In genomic region chr16:14013571-14014283, GRCh38 we compare ENCODE assay signal across 10 cellular contexts. TPM values are rescaled to one million over a fixed set of nuclear protein-coding genes. Genes with fewer than 3 reads are reported as not detected.
A peak's percentile ranks its signal among the peaks of the same experiment; 100 is the strongest.
DNase-seq lines count a peak whose midpoint lies in the region; ATAC-seq and TF ChIP-seq lines count a peak whose summit lies in the region.
"Had no signal": no experiment of that assay in that cellular context is flagged by ENCODE, and none has a peak within 500 bp of the region (broad histone marks: within the 10 kb centered on the region; RNA-seq: fewer than 3 reads in every experiment).

No MANE protein-coding gene starts in this region.

- no peaks in the 10 kb centered on the region for H3K36me3 Mint-ChIP-seq in activated naive CD4-positive, alpha-beta T cell treated with anti-CD3 and anti-CD28 coated beads, Interleukin-2, amount 10 ng/mL, durations not matched to agents 7 days and 5 days
- H3K36me3 Mint-ChIP-seq: memory B cell had no signal

- POLR2A ChIA-PET in GM10248 (lab: Yijun Ruan, JAX), result no interaction called here

- no peaks in the 10 kb centered on the region for H3K9me3 Mint-ChIP-seq in activated naive CD4-positive, alpha-beta T cell treated with anti-CD3 and anti-CD28 coated beads, Interleukin-2, amount 10 ng/mL, durations not matched to agents 7 days and 5 days
- H3K9me3 Mint-ChIP-seq: memory B cell had no signal

- DNase-seq in COLO829 (ENCODE audit: low spot score) (peak; percentile 53), NCI-H2227 (lab: John Stamatoyannopoulos, UW; ENCODE audit: unreplicated experiment) (peak; percentile 78), dorsolateral prefrontal cortex (no peak), myocyte (ENCODE audit: low read depth) (peak; percentile 89), GM10248 (ENCODE audit: extremely low spot score) (no peak)
- DNase-seq in stimulated activated CD4-positive, alpha-beta T cell treated with anti-CD3 and anti-CD28 coated beads, Interleukin-2, amount 100 ng/mL, for 48 hours, result no peak
- no peak for DNase-seq in activated naive CD4-positive, alpha-beta T cell treated with anti-CD3 and anti-CD28 coated beads, Interleukin-2, amount 10 ng/mL, durations not matched to agents 7 days and 5 days

- no peak for ATAC-seq in HG03175 (IDR thresholded peaks at IDR 0.05; ENCODE audit: unreplicated experiment)

- intact Hi-C loops in dorsolateral prefrontal cortex (cut with DNase I), result no loop called here

- H3K27me3 ChIP-seq in dorsolateral prefrontal cortex, result peaks cover 0 to 4% (median 0%) of the 10 kb centered on the region in 45 donors
- H3K27me3 ChIP-seq: SJSA1 had no signal

- no peak for TF ChIP-seq CTCF in dorsolateral prefrontal cortex (IDR thresholded peaks at IDR 0.05 in 54 of 56, conservative IDR thresholded peaks at IDR 0.05 in 2 of 56; ENCODE audit: low read depth in 1 of 56, partially characterized antibody in 56 of 56)
- TF ChIP-seq CTCF in GM10248 (IDR thresholded peaks at IDR 0.05; ENCODE audit: control extremely low read depth, extremely low read depth, low read depth, missing control alignments), result no peak

- CTCF ChIA-PET in activated naive CD4-positive, alpha-beta T cell treated with anti-CD3 and anti-CD28 coated beads, Interleukin-2, amount 10 ng/mL, durations not matched to agents 7 days and 5 days (lab: Charles Lee), result no interaction called here
- CTCF ChIA-PET in GM10248 (lab: Yijun Ruan, JAX), result interaction anchor here (1.3 kb wide), 1 partner anchor 22 kb away, joined by 4 read pairs; no protein-coding TSS in a partner anchor

- no peak overlapping the region for H3K4me3 Mint-ChIP-seq in activated naive CD4-positive, alpha-beta T cell treated with anti-CD3 and anti-CD28 coated beads, Interleukin-2, amount 10 ng/mL, durations not matched to agents 7 days and 5 days
- H3K4me3 Mint-ChIP-seq: memory B cell had no signal

- H3K27ac Mint-ChIP-seq in activated naive CD4-positive, alpha-beta T cell treated with anti-CD3 and anti-CD28 coated beads, Interleukin-2, amount 10 ng/mL, durations not matched to agents 7 days and 5 days, result no peak overlapping the region
- H3K27ac Mint-ChIP-seq: memory B cell had no signal

- H3K4me3 ChIP-seq in dorsolateral prefrontal cortex, result peak overlapping the region in 1 of 59 donors; percentile 26
- H3K4me3 ChIP-seq: SJSA1 had no signal

- H3K4me1 Mint-ChIP-seq in activated naive CD4-positive, alpha-beta T cell treated with anti-CD3 and anti-CD28 coated beads, Interleukin-2, amount 10 ng/mL, durations not matched to agents 7 days and 5 days, result no peaks in the 10 kb centered on the region
- H3K4me1 Mint-ChIP-seq: memory B cell had no signal

- H3K27me3 Mint-ChIP-seq in activated naive CD4-positive, alpha-beta T cell treated with anti-CD3 and anti-CD28 coated beads, Interleukin-2, amount 10 ng/mL, durations not matched to agents 7 days and 5 days, result peaks cover 33% of the 10 kb centered on the region

- peak overlapping the region in 48 of 59 donors; percentile 12 to 91 (median 66) for H3K27ac ChIP-seq in dorsolateral prefrontal cortex
- H3K27ac ChIP-seq: SJSA1 had no signal

RNA-seq across cellular contexts. Expression of gene MRTFB, which starts 57.4 kb away (rescaled TPM):
- total RNA-seq in dorsolateral prefrontal cortex (100 to 1,000 TPM in 119 of 120 experiments, 10 to 100 TPM in 1; 76.4 to 314 (median 223) TPM), myocyte (12.3 and 13.7 TPM in 2 replicates)
- polyA plus RNA-seq in myocyte (2012), result 6.4 TPM

Comparison
In these comparisons a context has a peak if more than half of its experiments do, and no peak if none do; other contexts are left out.
1. DNase-seq: peak in COLO829 (single experiment), NCI-H2227 (single experiment) and myocyte (single experiment); none in dorsolateral prefrontal cortex (0 of 10), stimulated activated CD4-positive, alpha-beta T cell treated with anti-CD3 and anti-CD28 coated beads, Interleukin-2, amount 100 ng/mL, for 48 hours (0 of 2), activated naive CD4-positive, alpha-beta T cell treated with anti-CD3 and anti-CD28 coated beads, Interleukin-2, amount 10 ng/mL, durations not matched to agents 7 days and 5 days (single experiment) and GM10248 (single experiment).